Comparison of ENCODE assay signal across 11 cellular contexts in genomic region chr3:126607214-126607908, GRCh38. TPM values are rescaled to one million over a fixed set of nuclear protein-coding genes. Genes with fewer than 3 reads are reported as not detected.
DNase-seq lines count a peak whose midpoint lies in the region; ATAC-seq and TF ChIP-seq lines count a peak whose summit lies in the region.
"Had no signal": no experiment of that assay in that cellular context is flagged by ENCODE, and none has a peak within 500 bp of the region (broad histone marks: within the 10 kb centered on the region; RNA-seq: fewer than 3 reads in every experiment).

No MANE protein-coding gene starts in this region.

- H3K4me3 ChIP-seq in astrocyte of the spinal cord (ENCODE audit: low read depth, low read length): no peak overlapping the region

- in situ Hi-C loops in Caki2 (cut with HindIII; ENCODE audit: low pct_unique_long_range_greater_than_20kb, low sequenced_read_pairs) (no loop called here), astrocyte of the spinal cord (cut with HindIII; ENCODE audit: low sequenced_read_pairs) (no loop called here)

- no peak for ATAC-seq in GM21360 (IDR thresholded peaks at IDR 0.05; ENCODE audit: unreplicated experiment)
- no peak for ATAC-seq in GM19351 (IDR thresholded peaks at IDR 0.05; ENCODE audit: unreplicated experiment)

- TF ChIP-seq CTCF in astrocyte of the spinal cord (IDR thresholded peaks at IDR 0.05; ENCODE audit: low read depth, low read length): no peak

- peak; percentile 5 for DNase-seq in Caki2 (ENCODE audit: low read depth)
- peak; percentile 53 to 55 for DNase-seq in Kasumi-1 (lab: John Stamatoyannopoulos, UW)
- peak; percentile 55 for DNase-seq in astrocyte of the spinal cord (ENCODE audit: low read depth, low spot score)
- peak; percentile 28 for DNase-seq in middle frontal gyrus (ENCODE audit: extremely low spot score, low spot score)
- no peak for DNase-seq in NCI-H748 (lab: John Stamatoyannopoulos, UW; ENCODE audit: unreplicated experiment)
- no peak for DNase-seq in D341Med (ENCODE audit: low spot score)
- DNase-seq: trophoblast cell had no signal

RNA-seq across cellular contexts. Expression of gene TXNRD3, which starts 47.6 kb away (rescaled TPM):
- total RNA-seq in Caki2 (2014; rRNA removed; shearing (Covaris generic); ENCODE audit: low replicate concordance): 4.4 and 12.3 TPM in 2 replicates

RNA-seq across cellular contexts. Expression of gene C3orf22, which starts 48.6 kb away (rescaled TPM):
- total RNA-seq in Caki2 (2014; rRNA removed; shearing (Covaris generic); ENCODE audit: low replicate concordance): not detected in 2 replicates
- total RNA-seq: dermis microvascular lymphatic vessel endothelial cell; T-helper 1 cell treated with Interleukin-12 subunit alpha and Interleukin-12 subunit beta and Interleukin-4 antibody, amounts not matched to agents 30 ng/mL and 1 ng/mL, for 36 hours had no signal

Comparison
In these comparisons a context has a peak if more than half of its experiments do, and no peak if none do; other contexts are left out.
1. DNase-seq: peak in Caki2 (single experiment), Kasumi-1 (2 of 2), astrocyte of the spinal cord (single experiment) and middle frontal gyrus (single experiment); none in NCI-H748 (single experiment) and D341Med (single experiment).